In genomic region chr12:121145221-121145620, GRCh38 we compare ENCODE assay signal across 8 cellular contexts. TPM values are rescaled to one million over a fixed set of nuclear protein-coding genes. Genes with fewer than 3 reads are reported as not detected.
DNase-seq lines count a peak whose midpoint lies in the region; ATAC-seq and TF ChIP-seq lines count a peak whose summit lies in the region.
"Had no signal": no experiment of that assay in that cellular context is flagged by ENCODE, and none has a peak within 500 bp of the region (broad histone marks: within the 10 kb centered on the region; RNA-seq: fewer than 3 reads in every experiment).

No MANE protein-coding gene starts in this region.

- peak; percentile 67 for ATAC-seq in activated naive CD8-positive, alpha-beta T cell treated with anti-CD3 and anti-CD28 coated beads, Interleukin-2, amount 50 U/mL, for 24 hours
- no peak for ATAC-seq in HG03439 (IDR thresholded peaks at IDR 0.05; ENCODE audit: unreplicated experiment)

- no peak overlapping the region for H2AFZ ChIP-seq in osteoblast (ENCODE audit: low read length)

- no peak overlapping the region for H3K4me2 ChIP-seq in osteoblast (ENCODE audit: insufficient read depth, low read length)

- H3K9me3 ChIP-seq in osteoblast (ENCODE audit: low read depth, low read length) = no peaks in the 10 kb centered on the region

- no peaks in the 10 kb centered on the region for H3K36me3 ChIP-seq in osteoblast (ENCODE audit: insufficient read depth, low read length)

- H3K79me2 ChIP-seq in osteoblast (ENCODE audit: insufficient read depth, low read length) = no peaks in the 10 kb centered on the region

- H3K27ac Mint-ChIP-seq in activated naive CD8-positive, alpha-beta T cell treated with anti-CD3 and anti-CD28 coated beads, Interleukin-2, amount 50 U/mL, for 24 hours = peak overlapping the region; percentile 83
- H3K27ac Mint-ChIP-seq: nephron had no signal

- H3K27ac ChIP-seq in osteoblast (ENCODE audit: low read depth, low read length) = no peak overlapping the region

- no peak overlapping the region for H3K4me3 ChIP-seq in osteoblast (ENCODE audit: insufficient read depth, low read length)

- H3K9me3 Mint-ChIP-seq in activated naive CD8-positive, alpha-beta T cell treated with anti-CD3 and anti-CD28 coated beads, Interleukin-2, amount 50 U/mL, for 24 hours = no peaks in the 10 kb centered on the region

- no peak for TF ChIP-seq CTCF in osteoblast (IDR thresholded peaks at IDR 0.05; ENCODE audit: extremely low read depth, low read depth, low read length)

- H3K4me3 Mint-ChIP-seq in activated naive CD8-positive, alpha-beta T cell treated with anti-CD3 and anti-CD28 coated beads, Interleukin-2, amount 50 U/mL, for 24 hours = peak overlapping the region; percentile 32
- H3K4me3 Mint-ChIP-seq: nephron had no signal

- H4K20me1 ChIP-seq in osteoblast (ENCODE audit: insufficient read depth, low read length) = no peaks in the 10 kb centered on the region

- peaks cover 5% of the 10 kb centered on the region for H3K27me3 ChIP-seq in osteoblast (ENCODE audit: insufficient read depth, low read length)

- peaks cover 2% of the 10 kb centered on the region for H3K36me3 Mint-ChIP-seq in activated naive CD8-positive, alpha-beta T cell treated with anti-CD3 and anti-CD28 coated beads, Interleukin-2, amount 50 U/mL, for 24 hours (ENCODE audit: low read depth)

- DNase-seq in H4 (ENCODE audit: low spot score) = peak; percentile 41
- DNase-seq in OCI-M1 (lab: John Stamatoyannopoulos, UW) = peak; percentile 61
- no peak for DNase-seq in activated naive CD8-positive, alpha-beta T cell treated with anti-CD3 and anti-CD28 coated beads, Interleukin-2, amount 50 U/mL, for 24 hours
- peak; percentile 88 for DNase-seq in osteoblast (ENCODE audit: insufficient read length, low spot score, missing footprints)
- DNase-seq in NCI-H1694 treated with DMSO at 0.1 percent for 48 hours (lab: John Stamatoyannopoulos, UW) = no peak
- no peak for DNase-seq in GF-D8 (lab: John Stamatoyannopoulos, UW)

- H3K4me1 ChIP-seq in osteoblast (ENCODE audit: insufficient read depth, low read length) = no peaks in the 10 kb centered on the region

- H3K4me1 Mint-ChIP-seq in activated naive CD8-positive, alpha-beta T cell treated with anti-CD3 and anti-CD28 coated beads, Interleukin-2, amount 50 U/mL, for 24 hours = peaks cover 24% of the 10 kb centered on the region
- H3K4me1 Mint-ChIP-seq: nephron had no signal

- no peaks in the 10 kb centered on the region for H3K27me3 Mint-ChIP-seq in activated naive CD8-positive, alpha-beta T cell treated with anti-CD3 and anti-CD28 coated beads, Interleukin-2, amount 50 U/mL, for 24 hours

RNA-seq across cellular contexts. Expression of gene P2RX7, which starts 12.5 kb away (rescaled TPM):
- total RNA-seq in H4 (2014; rRNA removed; shearing (Covaris generic)) = 1.5 and 2.4 TPM in 2 replicates
- total RNA-seq in osteoblast = 3.8 and 4.0 TPM in 2 replicates

Comparison
In these comparisons a context has a peak if more than half of its experiments do, and no peak if none do; other contexts are left out.
1. DNase-seq: peak in H4 (single experiment), OCI-M1 (single experiment) and osteoblast (single experiment); none in activated naive CD8-positive, alpha-beta T cell treated with anti-CD3 and anti-CD28 coated beads, Interleukin-2, amount 50 U/mL, for 24 hours (single experiment), NCI-H1694 treated with DMSO at 0.1 percent for 48 hours (single experiment) and GF-D8 (single experiment).